Comparison of ENCODE assay signal across 6 cellular contexts in genomic region chr11:65523323-65523968, GRCh38. TPM values are rescaled to one million over a fixed set of nuclear protein-coding genes. Genes with fewer than 3 reads are reported as not detected.
A peak's percentile ranks its signal among the peaks of the same experiment; 100 is the strongest.
DNase-seq lines count a peak whose midpoint lies in the region; ATAC-seq and TF ChIP-seq lines count a peak whose summit lies in the region.
"Not testable (repeated sequence)": the region's sequence is repeated elsewhere in the genome, so short reads cannot be mapped to it uniquely, and the experiment has no call there.

No MANE protein-coding gene starts in this region.

- H3K27me3 Mint-ChIP-seq in CD8-positive, alpha-beta memory T cell; activated naive CD8-positive, alpha-beta T cell treated with anti-CD3 and anti-CD28 coated beads for 36 hours; glutamatergic neuron (ENCODE audit: unreplicated experiment); naive B cell: not testable (repeated sequence)

- peaks cover 44% of the 10 kb centered on the region for H3K4me1 ChIP-seq in CD8-positive, alpha-beta memory T cell (ENCODE audit: insufficient read depth, low read length)
- peaks cover 21 to 46% (median 33%) of the 10 kb centered on the region in 4 donors for H3K4me1 ChIP-seq in stomach

- H3K27ac Mint-ChIP-seq in CD8-positive, alpha-beta memory T cell = peak overlapping the region; percentile 10 to 93 (median 90)
- H3K27ac Mint-ChIP-seq in activated naive CD8-positive, alpha-beta T cell treated with anti-CD3 and anti-CD28 coated beads for 36 hours = peak overlapping the region; percentile 82
- H3K27ac Mint-ChIP-seq in glutamatergic neuron (ENCODE audit: unreplicated experiment) = not testable (repeated sequence)
- peak overlapping the region in 5 of 6 donors; percentile 18 to 96 (median 87) for H3K27ac Mint-ChIP-seq in naive B cell

- H3K4me3 ChIP-seq in CD8-positive, alpha-beta memory T cell (ENCODE audit: low read length) = peak overlapping the region; percentile 68
- not testable (repeated sequence) for H3K4me3 ChIP-seq in stomach

- 73 to 89% (median 85%) methylated on average over 13 of the region's 13 CpGs for WGBS in stomach, 5 donors

- POLR2A ChIA-PET in CD8-positive, alpha-beta memory T cell (lab: Charles Lee) = interaction anchor here (1.0 kb wide), 1 partner anchor 114 kb away, joined by 3 read pairs; the partner anchor contains the start of gene SIPA1

- peaks cover 0 to 13% (median 0%) of the 10 kb centered on the region in 3 donors for H3K36me3 Mint-ChIP-seq in CD8-positive, alpha-beta memory T cell
- peaks cover 14% of the 10 kb centered on the region for H3K36me3 Mint-ChIP-seq in activated naive CD8-positive, alpha-beta T cell treated with anti-CD3 and anti-CD28 coated beads for 36 hours
- H3K36me3 Mint-ChIP-seq in glutamatergic neuron (ENCODE audit: unreplicated experiment); naive B cell: not testable (repeated sequence)

- not testable (repeated sequence) for H3K27me3 ChIP-seq in CD8-positive, alpha-beta memory T cell (ENCODE audit: insufficient read depth, low read length, poor library complexity, severe bottlenecking); stomach

- H3K27ac ChIP-seq in CD8-positive, alpha-beta memory T cell (ENCODE audit: low read depth, low read length) = peak overlapping the region; percentile 7
- H3K27ac ChIP-seq in VCaP = peak overlapping the region; percentile 51
- H3K27ac ChIP-seq in stomach = peak overlapping the region in 3 of 5 donors; percentile 88 to 95 (median 91)

- not testable (repeated sequence) for TF ChIP-seq POLR2A in stomach (IDR thresholded peaks at IDR 0.05)

- not testable (repeated sequence) for ATAC-seq in naive B cell (ENCODE audit: low read depth in 2 of 2)

- DNase-seq in CD8-positive, alpha-beta memory T cell = peak in 2 of 5 donors; percentile 19 to 49
- not testable (repeated sequence) for DNase-seq in activated naive CD8-positive, alpha-beta T cell treated with anti-CD3 and anti-CD28 coated beads for 36 hours; glutamatergic neuron; naive B cell; stomach

- CTCF ChIA-PET in CD8-positive, alpha-beta memory T cell (lab: Charles Lee) = interaction anchor here (1.8 kb wide), 1 partner anchor 26 kb away, joined by 4 read pairs; no protein-coding TSS in a partner anchor

- intact Hi-C loops in stomach (cut with DNase I; ENCODE audit: low total_unique reads) = not testable (repeated sequence)

- H3K9me3 ChIP-seq in CD8-positive, alpha-beta memory T cell (ENCODE audit: low read length); stomach: not testable (repeated sequence)

- H3K4me3 Mint-ChIP-seq in CD8-positive, alpha-beta memory T cell = peak overlapping the region; percentile 51 to 82 (median 67)
- peak overlapping the region; percentile 71 for H3K4me3 Mint-ChIP-seq in activated naive CD8-positive, alpha-beta T cell treated with anti-CD3 and anti-CD28 coated beads for 36 hours
- peak overlapping the region; percentile 20 for H3K4me3 Mint-ChIP-seq in glutamatergic neuron (ENCODE audit: unreplicated experiment)
- peak overlapping the region; percentile 73 to 91 (median 82) for H3K4me3 Mint-ChIP-seq in naive B cell

- peaks cover 37 to 52% (median 39%) of the 10 kb centered on the region in 3 donors for H3K4me1 Mint-ChIP-seq in CD8-positive, alpha-beta memory T cell
- H3K4me1 Mint-ChIP-seq in activated naive CD8-positive, alpha-beta T cell treated with anti-CD3 and anti-CD28 coated beads for 36 hours = peaks cover 35% of the 10 kb centered on the region
- not testable (repeated sequence) for H3K4me1 Mint-ChIP-seq in glutamatergic neuron (ENCODE audit: low read depth, unreplicated experiment)
- H3K4me1 Mint-ChIP-seq in naive B cell = peaks cover 32 to 51% (median 37%) of the 10 kb centered on the region in 3 donors

- not testable (repeated sequence) for H3K9me3 Mint-ChIP-seq in CD8-positive, alpha-beta memory T cell; activated naive CD8-positive, alpha-beta T cell treated with anti-CD3 and anti-CD28 coated beads for 36 hours; glutamatergic neuron (ENCODE audit: unreplicated experiment); naive B cell

- not testable (repeated sequence) for TF ChIP-seq EP300 in stomach (IDR thresholded peaks at IDR 0.05)

- not testable (repeated sequence) for TF ChIP-seq CTCF in VCaP (conservative IDR thresholded peaks at IDR 0.05); glutamatergic neuron (IDR thresholded peaks at IDR 0.05; ENCODE audit: partially characterized antibody, unreplicated experiment); stomach (IDR thresholded peaks at IDR 0.05)

- not testable (repeated sequence) for H3K36me3 ChIP-seq in CD8-positive, alpha-beta memory T cell (ENCODE audit: insufficient read depth, low read length)
- H3K36me3 ChIP-seq in stomach = peaks cover 16 to 24% (median 23%) of the 10 kb centered on the region in 4 donors

RNA-seq across cellular contexts. Expression of gene SCYL1, which starts 1.4 kb away (rescaled TPM):
- 10 to 100 TPM; 85.1 to 88.5 TPM for total RNA-seq in CD8-positive, alpha-beta memory T cell
- polyA plus RNA-seq in CD8-positive, alpha-beta memory T cell = 42.1 TPM
- total RNA-seq in activated naive CD8-positive, alpha-beta T cell treated with anti-CD3 and anti-CD28 coated beads for 36 hours = 10 to 100 TPM; 70.5 to 80.3 TPM
- total RNA-seq in glutamatergic neuron (ENCODE audit: unreplicated experiment) (80.0 TPM), stomach (10 to 100 TPM in 4 of 5 donors, 1 to 10 TPM in 1; 3.5 to 89.0 (median 65.2) TPM)
- polyA plus RNA-seq in naive B cell (ENCODE audit: low read depth in 6 of 6) (10 to 100 TPM; 21.8 to 40.0 (median 27.2) TPM), stomach (10 to 100 TPM; 65.8 to 94.8 (median 86.1) TPM)

RNA-seq across cellular contexts. Expression of gene MALAT1, which starts 24.6 kb away (rescaled TPM):
- total RNA-seq in CD8-positive, alpha-beta memory T cell = 1,000 to 10,000 TPM; 4,639 to 4,912 TPM
- 2,529 TPM for polyA plus RNA-seq in CD8-positive, alpha-beta memory T cell
- 1,000 to 10,000 TPM; 2,463 to 2,829 TPM for total RNA-seq in activated naive CD8-positive, alpha-beta T cell treated with anti-CD3 and anti-CD28 coated beads for 36 hours
- total RNA-seq in glutamatergic neuron (ENCODE audit: unreplicated experiment) = 18,218 TPM
- 1,000 to 10,000 TPM; 1,985 to 6,450 (median 3,738) TPM for polyA plus RNA-seq in naive B cell (ENCODE audit: low read depth in 6 of 6)
- total RNA-seq in stomach = over 10,000 TPM; 11,517 to 39,496 (median 13,707) TPM
- 100 to 1,000 TPM; 124 to 296 (median 126) TPM for polyA plus RNA-seq in stomach

RNA-seq across cellular contexts. Expression of gene LTBP3, which starts 34.7 kb away (rescaled TPM):
- total RNA-seq in CD8-positive, alpha-beta memory T cell = 10 to 100 TPM; 33.2 to 35.4 TPM
- polyA plus RNA-seq in CD8-positive, alpha-beta memory T cell = 17.9 TPM
- total RNA-seq in activated naive CD8-positive, alpha-beta T cell treated with anti-CD3 and anti-CD28 coated beads for 36 hours = 10 to 100 TPM; 35.5 to 36.0 TPM
- 2.5 TPM for total RNA-seq in glutamatergic neuron (ENCODE audit: unreplicated experiment)
- 10 to 100 TPM; 12.5 to 40.5 (median 23.0) TPM for polyA plus RNA-seq in naive B cell (ENCODE audit: low read depth in 6 of 6)
- total RNA-seq in stomach = 100 to 1,000 TPM in 4 of 5 donors, 10 to 100 TPM in 1; 35.1 to 452 (median 117) TPM
- 10 to 100 TPM; 26.9 to 58.2 (median 28.7) TPM for polyA plus RNA-seq in stomach

RNA-seq across cellular contexts. Expression of gene ZNRD2, which starts 46.8 kb away (rescaled TPM):
- total RNA-seq in CD8-positive, alpha-beta memory T cell = 10 to 100 TPM; 69.6 to 77.9 TPM
- polyA plus RNA-seq in CD8-positive, alpha-beta memory T cell = 81.4 TPM
- 10 to 100 TPM; 59.1 to 63.3 TPM for total RNA-seq in activated naive CD8-positive, alpha-beta T cell treated with anti-CD3 and anti-CD28 coated beads for 36 hours
- total RNA-seq in glutamatergic neuron (ENCODE audit: unreplicated experiment) (37.9 TPM), stomach (10 to 100 TPM; 17.7 to 99.1 (median 51.9) TPM)
- polyA plus RNA-seq in naive B cell (ENCODE audit: low read depth in 6 of 6) (10 to 100 TPM; 56.9 to 74.5 (median 69.8) TPM), stomach (10 to 100 TPM; 49.6 to 56.6 (median 51.8) TPM)

RNA-seq across cellular contexts. Expression of gene FAM89B, which starts 48.9 kb away (rescaled TPM):
- total RNA-seq in CD8-positive, alpha-beta memory T cell = 10 to 100 TPM; 30.8 to 34.1 TPM
- 138 TPM for polyA plus RNA-seq in CD8-positive, alpha-beta memory T cell
- 10 to 100 TPM; 13.6 to 15.0 TPM for total RNA-seq in activated naive CD8-positive, alpha-beta T cell treated with anti-CD3 and anti-CD28 coated beads for 36 hours
- total RNA-seq in glutamatergic neuron (ENCODE audit: unreplicated experiment) (184 TPM), stomach (10 to 100 TPM in 4 of 5 donors, 1 to 10 TPM in 1; 3.9 to 57.8 (median 48.1) TPM)
- polyA plus RNA-seq in naive B cell (ENCODE audit: low read depth in 6 of 6) (10 to 100 TPM; 44.3 to 82.6 (median 61.8) TPM), stomach (10 to 100 TPM; 63.4 to 68.2 (median 65.1) TPM)

Comparison
In these comparisons a context has a peak if more than half of its experiments do, and no peak if none do; other contexts are left out.
1. H3K27ac ChIP-seq: peak in every context shown above with its lines; median percentile 91 in stomach; 51 in VCaP; 7 in CD8-positive, alpha-beta memory T cell.
2. H3K4me3 Mint-ChIP-seq: peak in every context shown above with its lines; median percentile 82 in naive B cell; 71 in activated naive CD8-positive, alpha-beta T cell treated with anti-CD3 and anti-CD28 coated beads for 36 hours; 67 in CD8-positive, alpha-beta memory T cell; 20 in glutamatergic neuron.